8 cellular contexts compared by ENCODE assay signal in the genomic region with DNA sequence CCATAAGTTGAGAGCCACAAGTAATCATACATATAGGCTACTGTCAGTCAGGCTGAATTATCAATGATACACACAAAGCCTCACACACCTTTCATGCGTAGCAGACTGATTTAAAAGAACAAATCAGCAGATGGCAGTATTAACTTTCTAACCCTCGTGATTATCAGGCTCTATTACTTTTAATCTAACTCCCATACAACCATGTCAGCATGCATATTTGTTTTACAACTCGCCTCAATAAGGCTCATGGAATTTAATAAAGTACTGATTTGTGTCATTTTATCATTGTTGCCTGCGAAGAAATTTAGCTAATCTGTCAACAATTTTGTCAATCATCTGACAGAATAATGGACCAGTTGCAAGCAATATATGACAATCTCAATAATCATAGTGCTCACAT.
DNase-seq lines count a peak whose midpoint lies in the region; ATAC-seq and TF ChIP-seq lines count a peak whose summit lies in the region.

No MANE protein-coding gene starts in this region.

- peak; percentile 25 for DNase-seq in AG20443 (ENCODE audit: low spot score)
- peak; percentile 9 for DNase-seq in HS-5 (ENCODE audit: low read depth)
- DNase-seq in RPMI8226: peak; percentile 18
- no peak for DNase-seq in heart left ventricle
- no peak for DNase-seq in putamen (ENCODE audit: low spot score)
- DNase-seq in NCI-H187 (lab: John Stamatoyannopoulos, UW): no peak
- DNase-seq in NOMO-1 treated with DMSO at 0.1 percent for 48 hours (lab: John Stamatoyannopoulos, UW; ENCODE audit: unreplicated experiment): no peak

- no peak for TF ChIP-seq POLR2A in heart left ventricle (IDR thresholded peaks at IDR 0.05)

- peak in 9 of 12 donors; percentile 16 to 54 (median 41) for TF ChIP-seq CTCF in heart left ventricle (IDR thresholded peaks at IDR 0.05)

- peaks cover 0 to 14% (median 0%) of the 10 kb centered on the region in 12 donors for H3K4me1 ChIP-seq in heart left ventricle

- no peak overlapping the region for H3K4me3 ChIP-seq in heart left ventricle

- 37 to 53% (median 47%) methylated on average over 4 of the region's 4 CpGs for WGBS in heart left ventricle, 4 donors

- peaks cover 0 to 68% (median 39%) of the 10 kb centered on the region in 9 donors for H3K36me3 ChIP-seq in heart left ventricle

- peak in 2 of 4 donors; percentile 22 to 28 for ATAC-seq in heart left ventricle
- no peak for ATAC-seq in GM21825 (IDR thresholded peaks at IDR 0.05; ENCODE audit: unreplicated experiment)

- H3K27me3 ChIP-seq in heart left ventricle: no peaks in the 10 kb centered on the region

- no peak overlapping the region for H3K27ac ChIP-seq in heart left ventricle

- no peaks in the 10 kb centered on the region for H3K9me3 ChIP-seq in heart left ventricle

- intact Hi-C loops in heart left ventricle (cut with DNase I): loop anchor here (2.0 to 10.0 kb wide), 6 partner anchors 81 to 296 kb away; a partner anchor contains a TSS

Comparison
In these comparisons a context has a peak if more than half of its experiments do, and no peak if none do; other contexts are left out.
1. DNase-seq: peak in AG20443 (single experiment), HS-5 (single experiment) and RPMI8226 (single experiment); none in heart left ventricle (0 of 5), putamen (single experiment), NCI-H187 (0 of 2) and NOMO-1 treated with DMSO at 0.1 percent for 48 hours (single experiment).